16 cellular contexts compared by ENCODE assay signal in genomic region chr5:133234273-133234672, GRCh38.
DNase-seq lines count a peak whose midpoint lies in the region; ATAC-seq and TF ChIP-seq lines count a peak whose summit lies in the region.
"Had no signal": no experiment of that assay in that cellular context is flagged by ENCODE, and none has a peak within 500 bp of the region (broad histone marks: within the 10 kb centered on the region; RNA-seq: fewer than 3 reads in every experiment).

No MANE protein-coding gene starts in this region.

- H3K36me3 ChIP-seq in gastrocnemius medialis = no peaks in the 10 kb centered on the region
- H3K36me3 ChIP-seq in neuronal stem cell (replicated peaks in 1 of 2; ENCODE audit: control insufficient read depth in 2 of 2, insufficient read depth in 2 of 2, low read length in 2 of 2) = no peaks in the 10 kb centered on the region
- no peaks in the 10 kb centered on the region for H3K36me3 ChIP-seq in smooth muscle cell (ENCODE audit: low read depth)
- H3K36me3 ChIP-seq: HAP-1 had no signal

- no peak overlapping the region for H2BK15ac ChIP-seq in neuronal stem cell (ENCODE audit: low read length)

- H3K4me2 ChIP-seq in neuronal stem cell (ENCODE audit: insufficient read depth, low read length, poor library complexity, severe bottlenecking) (no peak overlapping the region), smooth muscle cell (no peak overlapping the region)

- no peaks in the 10 kb centered on the region for H3K79me1 ChIP-seq in neuronal stem cell (ENCODE audit: low read depth, low read length)

- DNase-seq in activated naive CD4-positive, alpha-beta T cell treated with anti-CD3 and anti-CD28 coated beads, Interleukin-2, amount 10 ng/mL, durations not matched to agents 7 days and 5 days = no peak
- no peak for DNase-seq in activated naive CD4-positive, alpha-beta T cell treated with Interleukin-2 at 50 U/mL for 16 hours
- DNase-seq in WTC11 (ENCODE audit: low spot score) (no peak), neural crest cell (ENCODE audit: low read depth, low spot score) (no peak), gastrocnemius medialis (no peak), neuronal stem cell (ENCODE audit: low spot score) (no peak), smooth muscle cell (lab: John Stamatoyannopoulos, UW; ENCODE audit: unreplicated experiment) (no peak), NCI-H2171 (lab: John Stamatoyannopoulos, UW) (no peak)
- DNase-seq: 8988T; C1 segment of cervical spinal cord; Caco-2; CD4-positive, CD25-positive, alpha-beta regulatory T cell; CD8-positive, alpha-beta memory T cell; GM23248 had no signal

- TF ChIP-seq POLR2A in gastrocnemius medialis (IDR thresholded peaks at IDR 0.05) = no peak

- no peak for ATAC-seq in WTC11
- ATAC-seq in gastrocnemius medialis = no peak

- no peaks in the 10 kb centered on the region for H3K36me3 Mint-ChIP-seq in activated naive CD4-positive, alpha-beta T cell treated with anti-CD3 and anti-CD28 coated beads, Interleukin-2, amount 10 ng/mL, durations not matched to agents 7 days and 5 days
- no peaks in the 10 kb centered on the region for H3K36me3 Mint-ChIP-seq in WTC11
- H3K36me3 Mint-ChIP-seq in neural crest cell (ENCODE audit: low read depth) = no peaks in the 10 kb centered on the region
- H3K36me3 Mint-ChIP-seq: CD4-positive, CD25-positive, alpha-beta regulatory T cell; CD8-positive, alpha-beta memory T cell had no signal

- intact Hi-C loops in gastrocnemius medialis (cut with DNase I; ENCODE audit: low total_unique reads) = no loop called here

- H3F3A ChIP-seq in smooth muscle cell (ENCODE audit: low read depth) = no peaks in the 10 kb centered on the region

- H3K9me3 Mint-ChIP-seq in activated naive CD4-positive, alpha-beta T cell treated with anti-CD3 and anti-CD28 coated beads, Interleukin-2, amount 10 ng/mL, durations not matched to agents 7 days and 5 days = no peaks in the 10 kb centered on the region
- H3K9me3 Mint-ChIP-seq in WTC11 = peaks cover 3% of the 10 kb centered on the region; the same call in 1 of the 2 replicates
- no peaks in the 10 kb centered on the region for H3K9me3 Mint-ChIP-seq in neural crest cell
- H3K9me3 Mint-ChIP-seq: CD4-positive, CD25-positive, alpha-beta regulatory T cell; CD8-positive, alpha-beta memory T cell; IgD-negative memory B cell had no signal

- CTCF ChIA-PET in activated naive CD4-positive, alpha-beta T cell treated with anti-CD3 and anti-CD28 coated beads, Interleukin-2, amount 10 ng/mL, durations not matched to agents 7 days and 5 days (lab: Charles Lee) = no interaction called here
- CTCF ChIA-PET in WTC11 (lab: Charles Lee) = interaction anchor here (0.9 to 2.2 kb wide), 2 partner anchors 14 to 82 kb away, joined by 4 to 14 read pairs; no protein-coding TSS in a partner anchor

- H3K18ac ChIP-seq in neuronal stem cell (ENCODE audit: low read length) = no peak overlapping the region

- no peaks in the 10 kb centered on the region for H3K79me2 ChIP-seq in smooth muscle cell (ENCODE audit: low read depth)

- peaks cover 4% of the 10 kb centered on the region for H3K4me1 Mint-ChIP-seq in activated naive CD4-positive, alpha-beta T cell treated with anti-CD3 and anti-CD28 coated beads, Interleukin-2, amount 10 ng/mL, durations not matched to agents 7 days and 5 days
- H3K4me1 Mint-ChIP-seq in WTC11 = 0 out of 2 replicates have a peak, but pooled peaks cover 4% of the 10 kb centered on the region
- H3K4me1 Mint-ChIP-seq in neural crest cell = no peaks in the 10 kb centered on the region
- H3K4me1 Mint-ChIP-seq: CD4-positive, CD25-positive, alpha-beta regulatory T cell; CD8-positive, alpha-beta memory T cell; IgD-negative memory B cell had no signal

- no peak overlapping the region for H2BK5ac ChIP-seq in neuronal stem cell (ENCODE audit: low read length)

- no peak overlapping the region for H2BK12ac ChIP-seq in neuronal stem cell (ENCODE audit: low read length)

- H3K27ac Mint-ChIP-seq in activated naive CD4-positive, alpha-beta T cell treated with anti-CD3 and anti-CD28 coated beads, Interleukin-2, amount 10 ng/mL, durations not matched to agents 7 days and 5 days = peak overlapping the region; percentile 19
- H3K27ac Mint-ChIP-seq in WTC11 (no peak overlapping the region), neural crest cell (ENCODE audit: unreplicated experiment) (peak overlapping the region; percentile 86)
- H3K27ac Mint-ChIP-seq: CD4-positive, CD25-positive, alpha-beta regulatory T cell; IgD-negative memory B cell had no signal

- no peaks in the 10 kb centered on the region for H3K9me3 ChIP-seq in gastrocnemius medialis
- no peaks in the 10 kb centered on the region for H3K9me3 ChIP-seq in neuronal stem cell (replicated peaks in 1 of 2; ENCODE audit: control insufficient read depth in 2 of 2, insufficient read depth in 1 of 2, low read depth in 1 of 2, low read length in 2 of 2)
- H3K9me3 ChIP-seq in smooth muscle cell (replicated peaks; ENCODE audit: low read depth) = no peaks in the 10 kb centered on the region
- H3K9me3 ChIP-seq: Caco-2, HAP-1 had no signal

- no peak overlapping the region for H3K23ac ChIP-seq in neuronal stem cell (ENCODE audit: low read depth, low read length, poor library complexity)

- WGBS in neuronal stem cell (ENCODE audit: extremely low coverage in 2 of 2, insufficient read length in 2 of 2, insufficient replicate concordance in 1 of 2), 2 donors = no CpG with 5 or more reads among the region's 3 CpGs
- 75% methylated on average over 3 of the region's 3 CpGs for WGBS in smooth muscle cell (ENCODE audit: low lambda C conversion rate)

- peaks cover 23% of the 10 kb centered on the region for H3K27me3 Mint-ChIP-seq in activated naive CD4-positive, alpha-beta T cell treated with anti-CD3 and anti-CD28 coated beads, Interleukin-2, amount 10 ng/mL, durations not matched to agents 7 days and 5 days
- H3K27me3 Mint-ChIP-seq in WTC11 (ENCODE audit: low read depth) (no peaks in the 10 kb centered on the region), neural crest cell (ENCODE audit: low read depth) (no peaks in the 10 kb centered on the region)

- no peak overlapping the region for H4K91ac ChIP-seq in neuronal stem cell (ENCODE audit: low read depth, low read length, poor library complexity)

- H3K9ac ChIP-seq in neuronal stem cell (ENCODE audit: low read depth, low read length, poor library complexity) = no peak overlapping the region
- no peak overlapping the region for H3K9ac ChIP-seq in smooth muscle cell (ENCODE audit: low read depth)
- H3K9ac ChIP-seq: GM23248 had no signal

- H3K4me3 ChIP-seq in gastrocnemius medialis = no peak overlapping the region
- no peak overlapping the region for H3K4me3 ChIP-seq in neuronal stem cell (ENCODE audit: low read length in 2 of 2)
- H3K4me3 ChIP-seq in smooth muscle cell = no peak overlapping the region
- H3K4me3 ChIP-seq: GM23248, HAP-1 had no signal

- H4K8ac ChIP-seq in neuronal stem cell (ENCODE audit: low read depth, low read length) = no peak overlapping the region

- H3K4ac ChIP-seq in neuronal stem cell (ENCODE audit: low read length) = no peak overlapping the region

- no peak overlapping the region for H3K14ac ChIP-seq in neuronal stem cell (ENCODE audit: low read length)

- no peak overlapping the region for H2BK120ac ChIP-seq in neuronal stem cell (ENCODE audit: low read depth, low read length)

- H2AK5ac ChIP-seq in neuronal stem cell (ENCODE audit: low read depth, low read length) = no peak overlapping the region

- H3K27me3 ChIP-seq in gastrocnemius medialis (no peaks in the 10 kb centered on the region), neuronal stem cell (ENCODE audit: control insufficient read depth in 3 of 3, insufficient read depth in 3 of 3, low read depth in 1 of 3, low read length in 3 of 3) (no peaks in the 10 kb centered on the region), smooth muscle cell (ENCODE audit: low read depth) (no peaks in the 10 kb centered on the region)

- POLR2A ChIA-PET in WTC11 (lab: Charles Lee) = no interaction called here

- H2AFZ ChIP-seq in neuronal stem cell (ENCODE audit: low read length) (no peak overlapping the region), smooth muscle cell (ENCODE audit: low read depth) (no peak overlapping the region)
- H2AFZ ChIP-seq: GM23248 had no signal

- H3K4me1 ChIP-seq in gastrocnemius medialis (no peaks in the 10 kb centered on the region), neuronal stem cell (ENCODE audit: control insufficient read depth in 2 of 2, insufficient read depth in 1 of 2, low read depth in 1 of 2, low read length in 2 of 2) (peaks cover 0 to 2% of the 10 kb centered on the region in 2 donors), smooth muscle cell (ENCODE audit: low read depth) (no peaks in the 10 kb centered on the region)
- H3K4me1 ChIP-seq: Caco-2, HAP-1 had no signal

- H4K20me1 ChIP-seq in smooth muscle cell (ENCODE audit: low read depth) = no peaks in the 10 kb centered on the region

- no peak overlapping the region for H3K27ac ChIP-seq in gastrocnemius medialis
- no peak overlapping the region for H3K27ac ChIP-seq in neuronal stem cell (replicated peaks; ENCODE audit: low read length)
- H3K27ac ChIP-seq in smooth muscle cell (ENCODE audit: low read depth) = no peak overlapping the region
- H3K27ac ChIP-seq: GM23248 had no signal

- no peak overlapping the region for H3K4me3 Mint-ChIP-seq in activated naive CD4-positive, alpha-beta T cell treated with anti-CD3 and anti-CD28 coated beads, Interleukin-2, amount 10 ng/mL, durations not matched to agents 7 days and 5 days
- no peak overlapping the region for H3K4me3 Mint-ChIP-seq in WTC11
- no peak overlapping the region for H3K4me3 Mint-ChIP-seq in neural crest cell
- H3K4me3 Mint-ChIP-seq: CD4-positive, CD25-positive, alpha-beta regulatory T cell; CD8-positive, alpha-beta memory T cell; IgD-negative memory B cell had no signal

- in situ Hi-C loops in gastrocnemius medialis (cut with MboI; ENCODE audit: low sequenced_read_pairs in 4 of 4) = no loop called here

- TF ChIP-seq CTCF in WTC11 (IDR thresholded peaks at IDR 0.05) = no peak
- no peak for TF ChIP-seq CTCF in neural crest cell (conservative IDR thresholded peaks at IDR 0.05)
- TF ChIP-seq CTCF in gastrocnemius medialis (IDR thresholded peaks at IDR 0.05 in 4 of 5, conservative IDR thresholded peaks at IDR 0.05 in 1 of 5) = no peak
- no peak for TF ChIP-seq CTCF in smooth muscle cell (IDR thresholded peaks at IDR 0.05; ENCODE audit: borderline replicate concordance, insufficient read depth, poor library complexity, severe bottlenecking)
